Comparison of ENCODE assay signal across 1 cellular context in genomic region chr5:118126159-118126558, GRCh38.
TF ChIP-seq lines count a peak whose summit lies in the region.

No MANE protein-coding gene starts in this region.

TF ChIP-seq in SK-N-SH treated with all-trans-retinoic acid at 6 μM for 48 hours, 23 proteins besides CTCF, POLR2A, EP300 and RAD21 (continued from another document):
- TF ChIP-seq POU6F1 (CRISPR knock-in tag; IDR thresholded peaks at IDR 0.05; ENCODE audit: borderline replicate concordance, low read depth), result no peak
TF ChIP-seq in SK-N-SH treated with all-trans-retinoic acid at 6 μM for 48 hours: peak in this region for 0.
